ENCODE assay signal across 8 cellular contexts in genomic region chr7:117010375-117011133, GRCh38. TPM values are rescaled to one million over a fixed set of nuclear protein-coding genes. Genes with fewer than 3 reads are reported as not detected.
DNase-seq lines count a peak whose midpoint lies in the region; ATAC-seq and TF ChIP-seq lines count a peak whose summit lies in the region.
"Had no signal": no experiment of that assay in that cellular context is flagged by ENCODE, and none has a peak within 500 bp of the region (broad histone marks: within the 10 kb centered on the region; RNA-seq: fewer than 3 reads in every experiment).

No MANE protein-coding gene starts in this region.

- H3K36me3 Mint-ChIP-seq in activated B cell treated with CpG ODN at 0.5 μM for 24 hours (ENCODE audit: low read depth): no peaks in the 10 kb centered on the region

- ATAC-seq in GM18909 (IDR thresholded peaks at IDR 0.05; ENCODE audit: poor library complexity, unreplicated experiment): peak; percentile 53
- ATAC-seq in HG02759 (IDR thresholded peaks at IDR 0.05; ENCODE audit: unreplicated experiment): peak; percentile 52
- ATAC-seq in activated B cell treated with CpG ODN at 0.5 μM for 24 hours (ENCODE audit: low read depth): peak; percentile 35
- ATAC-seq: gastrocnemius medialis had no signal

- peaks cover 55% of the 10 kb centered on the region for H3K4me1 Mint-ChIP-seq in activated B cell treated with CpG ODN at 0.5 μM for 24 hours

- intact Hi-C loops in activated B cell treated with CpG ODN at 0.5 μM for 24 hours (cut with micrococcal nuclease): loop anchor here (10.0 kb wide), 1 partner anchor 846 kb away; no protein-coding TSS in a partner anchor

- no peaks in the 10 kb centered on the region for H3K9me3 Mint-ChIP-seq in activated B cell treated with CpG ODN at 0.5 μM for 24 hours

- peak overlapping the region; percentile 64 for H3K27ac Mint-ChIP-seq in activated B cell treated with CpG ODN at 0.5 μM for 24 hours

- no peak for TF ChIP-seq CTCF in activated B cell treated with CpG ODN at 0.5 μM for 24 hours (IDR thresholded peaks at IDR 0.05)

- peaks cover 3% of the 10 kb centered on the region for H3K27me3 Mint-ChIP-seq in activated B cell treated with CpG ODN at 0.5 μM for 24 hours

- CTCF ChIA-PET in activated B cell treated with CpG ODN at 0.5 μM for 24 hours (lab: Charles Lee): interaction anchor here (0.8 to 4.5 kb wide), 3 partner anchors 21 to 117 kb away, joined by 3 to 39 read pairs (median 3); no protein-coding TSS in a partner anchor

- DNase-seq in activated B cell treated with CpG ODN at 0.5 μM for 24 hours (no peak), NCI-H2029 treated with DMSO at 0.1 percent for 48 hours (lab: John Stamatoyannopoulos, UW) (no peak), NCI-H526 (lab: John Stamatoyannopoulos, UW) (no peak), C1 segment of cervical spinal cord (lab: John Stamatoyannopoulos, UW) (no peak)
- DNase-seq in stimulated activated CD4-positive, alpha-beta T cell treated with anti-CD3 and anti-CD28 coated beads, Interleukin-2, amount 100 ng/mL, for 24 hours: peak; percentile 27 to 38
- DNase-seq: gastrocnemius medialis had no signal

- H3K4me3 Mint-ChIP-seq in activated B cell treated with CpG ODN at 0.5 μM for 24 hours: peak overlapping the region; percentile 55

- POLR2A ChIA-PET in activated B cell treated with CpG ODN at 0.5 μM for 24 hours (lab: Charles Lee): interaction anchor here (0.5 to 2.7 kb wide), 3 partner anchors 57 to 850 kb away, joined by 3 to 16 read pairs (median 5); partner anchors contain the start of gene ST7

RNA-seq across cellular contexts. Expression of gene ST7, which starts 57.3 kb away (rescaled TPM):
- total RNA-seq in activated B cell treated with CpG ODN at 0.5 μM for 24 hours: 8.3 and 8.5 TPM in 2 replicates

Comparison
In these comparisons a context has a peak if more than half of its experiments do, and no peak if none do; other contexts are left out.
1. DNase-seq: peak in stimulated activated CD4-positive, alpha-beta T cell treated with anti-CD3 and anti-CD28 coated beads, Interleukin-2, amount 100 ng/mL, for 24 hours (2 of 2); none in activated B cell treated with CpG ODN at 0.5 μM for 24 hours (single experiment), NCI-H2029 treated with DMSO at 0.1 percent for 48 hours (single experiment), NCI-H526 (0 of 2) and C1 segment of cervical spinal cord (0 of 14).
2. Peak in every context shown above with its lines, with median percentiles within 50 percentile points of each other: ATAC-seq.